Comparison of ENCODE assay signal across 1 cellular context in the genomic region with DNA sequence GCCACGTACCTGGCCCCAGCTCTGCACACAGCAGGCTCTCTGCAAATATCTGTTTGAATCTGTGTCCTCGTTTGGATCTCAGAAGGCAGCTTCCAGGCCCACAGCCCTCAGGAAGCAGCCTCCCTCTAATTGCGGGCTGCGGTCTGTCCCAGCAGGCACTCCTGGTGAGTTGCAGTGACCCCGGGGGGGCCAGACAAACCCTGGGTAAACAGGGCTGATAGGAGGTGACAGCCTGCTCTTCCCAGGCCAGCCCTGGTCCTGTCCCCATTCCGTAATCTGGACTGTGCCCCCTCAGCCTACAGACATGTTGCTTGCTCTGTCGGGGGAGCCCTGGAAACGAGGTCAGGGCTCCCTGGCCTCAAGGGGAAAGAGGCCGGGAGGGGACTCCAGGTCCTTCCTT.
TF ChIP-seq lines count a peak whose summit lies in the region.

No MANE protein-coding gene starts in this region.

TF ChIP-seq in HepG2, 621 proteins besides CTCF, POLR2A, EP300 and RAD21 (continued from another document and continues in another):
- no peak for TF ChIP-seq AHDC1 (CRISPR knock-in tag; IDR thresholded peaks at IDR 0.05; ENCODE audit: borderline replicate concordance)
- TF ChIP-seq FOXP1 (IDR thresholded peaks at IDR 0.05) = no peak
- peak; percentile 85 for TF ChIP-seq FOXP1 (CRISPR knock-in tag; IDR thresholded peaks at IDR 0.05)
- TF ChIP-seq, protein P1, sequence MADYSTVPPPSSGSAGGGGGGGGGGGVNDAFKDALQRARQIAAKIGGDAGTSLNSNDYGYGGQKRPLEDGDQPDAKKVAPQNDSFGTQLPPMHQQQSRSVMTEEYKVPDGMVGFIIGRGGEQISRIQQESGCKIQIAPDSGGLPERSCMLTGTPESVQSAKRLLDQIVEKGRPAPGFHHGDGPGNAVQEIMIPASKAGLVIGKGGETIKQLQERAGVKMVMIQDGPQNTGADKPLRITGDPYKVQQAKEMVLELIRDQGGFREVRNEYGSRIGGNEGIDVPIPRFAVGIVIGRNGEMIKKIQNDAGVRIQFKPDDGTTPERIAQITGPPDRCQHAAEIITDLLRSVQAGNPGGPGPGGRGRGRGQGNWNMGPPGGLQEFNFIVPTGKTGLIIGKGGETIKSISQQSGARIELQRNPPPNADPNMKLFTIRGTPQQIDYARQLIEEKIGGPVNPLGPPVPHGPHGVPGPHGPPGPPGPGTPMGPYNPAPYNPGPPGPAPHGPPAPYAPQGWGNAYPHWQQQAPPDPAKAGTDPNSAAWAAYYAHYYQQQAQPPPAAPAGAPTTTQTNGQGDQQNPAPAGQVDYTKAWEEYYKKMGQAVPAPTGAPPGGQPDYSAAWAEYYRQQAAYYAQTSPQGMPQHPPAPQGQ (CRISPR knock-in tag; IDR thresholded peaks at IDR 0.05; ENCODE audit: borderline replicate concordance) = no peak
- no peak for TF ChIP-seq HOMEZ (CRISPR knock-in tag; IDR thresholded peaks at IDR 0.05; ENCODE audit: low read depth)
- TF ChIP-seq ZNF563 (CRISPR knock-in tag; IDR thresholded peaks at IDR 0.05) = 0 out of 2 replicates have a peak, but pooled peaks have one; percentile 46
- TF ChIP-seq KAT8 (CRISPR knock-in tag; IDR thresholded peaks at IDR 0.05) = no peak
- no peak for TF ChIP-seq ZNF577 (CRISPR knock-in tag; IDR thresholded peaks at IDR 0.05; ENCODE audit: borderline replicate concordance, low read depth)
- TF ChIP-seq ZNF143 (CRISPR knock-in tag; IDR thresholded peaks at IDR 0.05) = no peak
- TF ChIP-seq, protein P2, sequence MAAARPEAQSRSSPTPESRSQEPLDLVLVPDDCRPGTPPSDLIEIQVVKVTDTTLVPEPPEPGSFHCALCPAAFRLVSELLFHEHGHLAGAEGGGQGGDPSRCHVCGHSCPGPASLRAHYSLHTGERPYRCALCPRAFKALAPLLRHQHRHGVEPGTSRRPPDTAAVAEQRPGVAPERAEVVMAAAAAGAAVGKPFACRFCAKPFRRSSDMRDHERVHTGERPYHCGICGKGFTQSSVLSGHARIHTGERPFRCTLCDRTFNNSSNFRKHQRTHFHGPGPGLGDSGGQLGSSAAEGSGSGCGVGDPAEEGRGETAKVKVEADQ (CRISPR knock-in tag; IDR thresholded peaks at IDR 0.05; ENCODE audit: borderline replicate concordance) = no peak
- peak; percentile 38; the same call in 1 of the 2 replicates for TF ChIP-seq HNF1B (CRISPR knock-in tag; IDR thresholded peaks at IDR 0.05)
- TF ChIP-seq HDAC6 (IDR thresholded peaks at IDR 0.05; ENCODE audit: low read depth, low read length) = no peak
- no peak for TF ChIP-seq TCF7 (IDR thresholded peaks at IDR 0.05; ENCODE audit: low read depth)
- 0 out of 2 replicates have a peak, but pooled peaks have one; percentile 50 for TF ChIP-seq ZNF414 (CRISPR knock-in tag; IDR thresholded peaks at IDR 0.05)
- no peak for TF ChIP-seq ZNF724P (CRISPR knock-in tag; IDR thresholded peaks at IDR 0.05; ENCODE audit: borderline replicate concordance)
- TF ChIP-seq ETV5 (CRISPR knock-in tag; IDR thresholded peaks at IDR 0.05; ENCODE audit: borderline replicate concordance) = peak; percentile 42; the same call in 1 of the 2 replicates
- no peak for TF ChIP-seq ZNF329 (CRISPR knock-in tag; IDR thresholded peaks at IDR 0.05; ENCODE audit: low read depth)
- TF ChIP-seq ZNF33A (CRISPR knock-in tag; IDR thresholded peaks at IDR 0.05; ENCODE audit: borderline replicate concordance) = no peak
- TF ChIP-seq TBX3 (IDR thresholded peaks at IDR 0.05; ENCODE audit: borderline replicate concordance) = no peak
- TF ChIP-seq TRIM24 (CRISPR knock-in tag; IDR thresholded peaks at IDR 0.05) = no peak
- TF ChIP-seq MXI1 (IDR thresholded peaks at IDR 0.05; ENCODE audit: borderline replicate concordance, low read depth, low read length) = no peak
- no peak for TF ChIP-seq LCORL (IDR thresholded peaks at IDR 0.05)
- TF ChIP-seq LCORL (CRISPR knock-in tag; IDR thresholded peaks at IDR 0.05) = peak; percentile 96
- no peak for TF ChIP-seq MTA3 (CRISPR knock-in tag; IDR thresholded peaks at IDR 0.05)
- TF ChIP-seq ATF7 (IDR thresholded peaks at IDR 0.05) = no peak
- no peak for TF ChIP-seq ATF7 (CRISPR knock-in tag; IDR thresholded peaks at IDR 0.05)
- no peak for TF ChIP-seq PHF5A (CRISPR knock-in tag; IDR thresholded peaks at IDR 0.05; ENCODE audit: low read depth, unreplicated experiment)
- TF ChIP-seq AHR (CRISPR knock-in tag; IDR thresholded peaks at IDR 0.05) = no peak
- peak; percentile 71 for TF ChIP-seq BCL6 (CRISPR knock-in tag; IDR thresholded peaks at IDR 0.05)
- TF ChIP-seq, protein P3, sequence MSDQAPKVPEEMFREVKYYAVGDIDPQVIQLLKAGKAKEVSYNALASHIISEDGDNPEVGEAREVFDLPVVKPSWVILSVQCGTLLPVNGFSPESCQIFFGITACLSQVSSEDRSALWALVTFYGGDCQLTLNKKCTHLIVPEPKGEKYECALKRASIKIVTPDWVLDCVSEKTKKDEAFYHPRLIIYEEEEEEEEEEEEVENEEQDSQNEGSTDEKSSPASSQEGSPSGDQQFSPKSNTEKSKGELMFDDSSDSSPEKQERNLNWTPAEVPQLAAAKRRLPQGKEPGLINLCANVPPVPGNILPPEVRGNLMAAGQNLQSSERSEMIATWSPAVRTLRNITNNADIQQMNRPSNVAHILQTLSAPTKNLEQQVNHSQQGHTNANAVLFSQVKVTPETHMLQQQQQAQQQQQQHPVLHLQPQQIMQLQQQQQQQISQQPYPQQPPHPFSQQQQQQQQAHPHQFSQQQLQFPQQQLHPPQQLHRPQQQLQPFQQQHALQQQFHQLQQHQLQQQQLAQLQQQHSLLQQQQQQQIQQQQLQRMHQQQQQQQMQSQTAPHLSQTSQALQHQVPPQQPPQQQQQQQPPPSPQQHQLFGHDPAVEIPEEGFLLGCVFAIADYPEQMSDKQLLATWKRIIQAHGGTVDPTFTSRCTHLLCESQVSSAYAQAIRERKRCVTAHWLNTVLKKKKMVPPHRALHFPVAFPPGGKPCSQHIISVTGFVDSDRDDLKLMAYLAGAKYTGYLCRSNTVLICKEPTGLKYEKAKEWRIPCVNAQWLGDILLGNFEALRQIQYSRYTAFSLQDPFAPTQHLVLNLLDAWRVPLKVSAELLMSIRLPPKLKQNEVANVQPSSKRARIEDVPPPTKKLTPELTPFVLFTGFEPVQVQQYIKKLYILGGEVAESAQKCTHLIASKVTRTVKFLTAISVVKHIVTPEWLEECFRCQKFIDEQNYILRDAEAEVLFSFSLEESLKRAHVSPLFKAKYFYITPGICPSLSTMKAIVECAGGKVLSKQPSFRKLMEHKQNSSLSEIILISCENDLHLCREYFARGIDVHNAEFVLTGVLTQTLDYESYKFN (CRISPR knock-in tag; conservative IDR thresholded peaks at IDR 0.05) = peak; percentile 69
- TF ChIP-seq ZSCAN20 (CRISPR knock-in tag; IDR thresholded peaks at IDR 0.05; ENCODE audit: borderline replicate concordance) = no peak
- TF ChIP-seq SIX1 (CRISPR knock-in tag; IDR thresholded peaks at IDR 0.05; ENCODE audit: borderline replicate concordance) = no peak
- no peak for TF ChIP-seq ZNF879 (CRISPR knock-in tag; IDR thresholded peaks at IDR 0.05)
- TF ChIP-seq ZNF678 (CRISPR knock-in tag; IDR thresholded peaks at IDR 0.05) = no peak
- no peak for TF ChIP-seq ZFP36 (IDR thresholded peaks at IDR 0.05; ENCODE audit: borderline replicate concordance, low read depth, low read length, partially characterized antibody)
- peak; percentile 97 for TF ChIP-seq PHF21A (CRISPR knock-in tag; IDR thresholded peaks at IDR 0.05)
- no peak for TF ChIP-seq ZNF883 (CRISPR knock-in tag; IDR thresholded peaks at IDR 0.05; ENCODE audit: not compliant biosample characterization)
- TF ChIP-seq, protein P4, sequence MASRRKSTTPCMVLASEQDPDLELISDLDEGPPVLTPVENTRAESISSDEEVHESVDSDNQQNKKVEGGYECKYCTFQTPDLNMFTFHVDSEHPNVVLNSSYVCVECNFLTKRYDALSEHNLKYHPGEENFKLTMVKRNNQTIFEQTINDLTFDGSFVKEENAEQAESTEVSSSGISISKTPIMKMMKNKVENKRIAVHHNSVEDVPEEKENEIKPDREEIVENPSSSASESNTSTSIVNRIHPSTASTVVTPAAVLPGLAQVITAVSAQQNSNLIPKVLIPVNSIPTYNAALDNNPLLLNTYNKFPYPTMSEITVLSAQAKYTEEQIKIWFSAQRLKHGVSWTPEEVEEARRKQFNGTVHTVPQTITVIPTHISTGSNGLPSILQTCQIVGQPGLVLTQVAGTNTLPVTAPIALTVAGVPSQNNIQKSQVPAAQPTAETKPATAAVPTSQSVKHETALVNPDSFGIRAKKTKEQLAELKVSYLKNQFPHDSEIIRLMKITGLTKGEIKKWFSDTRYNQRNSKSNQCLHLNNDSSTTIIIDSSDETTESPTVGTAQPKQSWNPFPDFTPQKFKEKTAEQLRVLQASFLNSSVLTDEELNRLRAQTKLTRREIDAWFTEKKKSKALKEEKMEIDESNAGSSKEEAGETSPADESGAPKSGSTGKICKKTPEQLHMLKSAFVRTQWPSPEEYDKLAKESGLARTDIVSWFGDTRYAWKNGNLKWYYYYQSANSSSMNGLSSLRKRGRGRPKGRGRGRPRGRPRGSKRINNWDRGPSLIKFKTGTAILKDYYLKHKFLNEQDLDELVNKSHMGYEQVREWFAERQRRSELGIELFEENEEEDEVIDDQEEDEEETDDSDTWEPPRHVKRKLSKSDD (CRISPR knock-in tag; IDR thresholded peaks at IDR 0.05; ENCODE audit: low read depth) = no peak
- TF ChIP-seq, protein P5, sequence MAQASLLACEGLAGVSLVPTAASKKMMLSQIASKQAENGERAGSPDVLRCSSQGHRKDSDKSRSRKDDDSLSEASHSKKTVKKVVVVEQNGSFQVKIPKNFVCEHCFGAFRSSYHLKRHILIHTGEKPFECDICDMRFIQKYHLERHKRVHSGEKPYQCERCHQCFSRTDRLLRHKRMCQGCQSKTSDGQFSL (CRISPR knock-in tag; IDR thresholded peaks at IDR 0.05) = no peak
- TF ChIP-seq, protein P6, sequence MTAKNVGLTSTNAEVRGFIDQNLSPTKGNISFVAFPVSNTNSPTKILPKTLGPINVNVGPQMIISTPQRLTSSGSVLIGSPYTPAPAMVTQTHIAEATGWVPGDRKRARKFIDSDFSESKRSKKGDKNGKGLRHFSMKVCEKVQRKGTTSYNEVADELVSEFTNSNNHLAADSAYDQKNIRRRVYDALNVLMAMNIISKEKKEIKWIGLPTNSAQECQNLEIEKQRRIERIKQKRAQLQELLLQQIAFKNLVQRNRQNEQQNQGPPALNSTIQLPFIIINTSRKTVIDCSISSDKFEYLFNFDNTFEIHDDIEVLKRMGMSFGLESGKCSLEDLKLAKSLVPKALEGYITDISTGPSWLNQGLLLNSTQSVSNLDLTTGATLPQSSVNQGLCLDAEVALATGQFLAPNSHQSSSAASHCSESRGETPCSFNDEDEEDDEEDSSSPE (CRISPR knock-in tag; IDR thresholded peaks at IDR 0.05) = no peak
